ENCODE assay signal across 1 cellular context in the genomic region with DNA sequence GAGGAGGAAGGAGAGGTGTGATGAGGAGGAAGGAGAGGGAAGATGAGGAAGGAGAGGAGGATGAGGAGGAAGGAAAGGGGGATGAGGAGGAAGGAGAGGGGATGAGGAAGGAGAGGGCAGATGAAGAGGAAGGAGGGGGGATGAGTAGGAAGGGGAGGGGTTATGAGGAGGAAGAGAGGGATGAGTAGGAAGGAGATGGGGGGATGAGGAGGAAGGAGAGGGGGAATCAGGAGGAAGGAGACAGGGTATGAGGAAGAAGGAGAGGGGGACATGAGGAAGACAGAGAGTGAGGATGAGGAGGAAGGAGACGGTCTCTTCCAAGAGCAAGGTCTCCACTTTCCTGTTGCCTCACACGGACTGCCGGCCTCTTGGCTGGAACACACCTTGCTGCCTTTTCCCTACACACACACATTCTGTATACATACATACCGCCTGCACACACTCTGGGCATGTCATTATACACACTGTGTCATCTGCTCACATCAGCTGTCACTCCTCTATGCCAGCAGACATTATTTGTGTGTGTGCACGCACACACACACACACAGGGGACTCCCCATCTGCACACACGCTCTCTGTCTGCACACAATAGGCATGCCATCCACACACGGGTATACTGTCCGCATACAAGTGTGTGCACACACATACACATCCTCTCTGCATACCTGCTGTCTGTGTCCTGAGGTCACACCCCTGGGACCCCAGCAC.
A peak's percentile ranks its signal among the peaks of the same experiment; 100 is the strongest.
TF ChIP-seq lines count a peak whose summit lies in the region.

No MANE protein-coding gene starts in this region.

TF ChIP-seq in K562, 482 proteins besides CTCF, POLR2A, EP300 and RAD21:
- TF ChIP-seq MYC (IDR thresholded peaks at IDR 0.05; ENCODE audit: low read depth, low read length) = no peak
- TF ChIP-seq MYC (CRISPR knock-in tag; IDR thresholded peaks at IDR 0.05; ENCODE audit: borderline replicate concordance, low read depth) = no peak
- TF ChIP-seq ZNF263 (CRISPR knock-in tag; IDR thresholded peaks at IDR 0.05; ENCODE audit: borderline replicate concordance) = peak; percentile 63; the same call in 1 of the 2 replicates
TF ChIP-seq in K562: peak in this region for 1.
